ENCODE assay signal across 1 cellular context in the genomic region with DNA sequence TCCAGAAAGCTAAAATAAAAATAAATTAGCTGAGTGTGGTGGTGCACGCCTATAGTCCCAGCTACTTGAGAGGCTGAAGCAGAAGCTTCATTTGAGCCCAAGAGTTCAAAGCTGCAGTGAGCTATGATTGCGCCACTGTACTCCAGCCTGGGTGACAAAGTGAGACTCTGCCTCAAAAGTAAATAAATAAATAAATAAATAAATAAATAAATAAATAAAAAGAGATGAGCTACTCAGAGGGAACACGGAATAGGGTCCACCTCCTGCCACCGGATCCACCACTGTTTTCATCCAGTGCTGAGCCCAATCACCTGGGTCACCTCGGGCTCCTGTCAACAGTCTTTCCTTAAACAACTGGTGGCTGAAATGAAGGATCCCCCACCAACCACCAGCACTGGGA.
TF ChIP-seq lines count a peak whose summit lies in the region.

No MANE protein-coding gene starts in this region.

TF ChIP-seq in HEK293, 187 proteins besides CTCF, POLR2A, EP300 and RAD21 (continued from another document):
- TF ChIP-seq ZSCAN18 (tag by site-specific recombination; IDR thresholded peaks at IDR 0.05), result no peak
- no peak for TF ChIP-seq ZNF311 (tag by site-specific recombination; IDR thresholded peaks at IDR 0.05; ENCODE audit: borderline replicate concordance)
- no peak for TF ChIP-seq HOXA7 (CRISPR knock-in tag; IDR thresholded peaks at IDR 0.05; ENCODE audit: borderline replicate concordance)
- TF ChIP-seq ZNF404 (tag by site-specific recombination; IDR thresholded peaks at IDR 0.05), result 0 out of 2 replicates have a peak, but pooled peaks have one; percentile 56
- no peak for TF ChIP-seq ZNF600 (tag by site-specific recombination; IDR thresholded peaks at IDR 0.05)
- TF ChIP-seq ZNF664 (tag by site-specific recombination; IDR thresholded peaks at IDR 0.05), result peak; percentile 69; the same call in 1 of the 2 replicates
- no peak for TF ChIP-seq ZNF366 (tag by site-specific recombination; conservative IDR thresholded peaks at IDR 0.05)
- TF ChIP-seq ZNF549 (tag by site-specific recombination; IDR thresholded peaks at IDR 0.05), result no peak
- no peak for TF ChIP-seq ZNF211 (tag by site-specific recombination; IDR thresholded peaks at IDR 0.05; ENCODE audit: low read depth)
- no peak for TF ChIP-seq ZBTB7A (tag by site-specific recombination; IDR thresholded peaks at IDR 0.05; ENCODE audit: low read depth)
- TF ChIP-seq ZNF433 (tag by site-specific recombination; IDR thresholded peaks at IDR 0.05; ENCODE audit: low read depth), result peak; percentile 39; the same call in 1 of the 2 replicates
- TF ChIP-seq ZEB2 (tag by site-specific recombination; IDR thresholded peaks at IDR 0.05), result no peak
- peak; percentile 70; the same call in 1 of the 2 replicates for TF ChIP-seq ZNF560 (tag by site-specific recombination; IDR thresholded peaks at IDR 0.05; ENCODE audit: borderline replicate concordance)
- no peak for TF ChIP-seq ZBTB48 (tag by site-specific recombination; IDR thresholded peaks at IDR 0.05)
- TF ChIP-seq ZBTB44 (tag by site-specific recombination; IDR thresholded peaks at IDR 0.05), result no peak
- no peak for TF ChIP-seq ZNF530 (tag by site-specific recombination; IDR thresholded peaks at IDR 0.05; ENCODE audit: low read depth)
- TF ChIP-seq ZNF571 (tag by site-specific recombination; IDR thresholded peaks at IDR 0.05), result no peak
- TF ChIP-seq ZNF140 (tag by site-specific recombination; IDR thresholded peaks at IDR 0.05), result peak; percentile 80; the same call in 1 of the 2 replicates
- TF ChIP-seq WT1 (tag by site-specific recombination; IDR thresholded peaks at IDR 0.05), result no peak
- no peak for TF ChIP-seq YY1 (tag by site-specific recombination; IDR thresholded peaks at IDR 0.05)
- TF ChIP-seq, protein P1, sequence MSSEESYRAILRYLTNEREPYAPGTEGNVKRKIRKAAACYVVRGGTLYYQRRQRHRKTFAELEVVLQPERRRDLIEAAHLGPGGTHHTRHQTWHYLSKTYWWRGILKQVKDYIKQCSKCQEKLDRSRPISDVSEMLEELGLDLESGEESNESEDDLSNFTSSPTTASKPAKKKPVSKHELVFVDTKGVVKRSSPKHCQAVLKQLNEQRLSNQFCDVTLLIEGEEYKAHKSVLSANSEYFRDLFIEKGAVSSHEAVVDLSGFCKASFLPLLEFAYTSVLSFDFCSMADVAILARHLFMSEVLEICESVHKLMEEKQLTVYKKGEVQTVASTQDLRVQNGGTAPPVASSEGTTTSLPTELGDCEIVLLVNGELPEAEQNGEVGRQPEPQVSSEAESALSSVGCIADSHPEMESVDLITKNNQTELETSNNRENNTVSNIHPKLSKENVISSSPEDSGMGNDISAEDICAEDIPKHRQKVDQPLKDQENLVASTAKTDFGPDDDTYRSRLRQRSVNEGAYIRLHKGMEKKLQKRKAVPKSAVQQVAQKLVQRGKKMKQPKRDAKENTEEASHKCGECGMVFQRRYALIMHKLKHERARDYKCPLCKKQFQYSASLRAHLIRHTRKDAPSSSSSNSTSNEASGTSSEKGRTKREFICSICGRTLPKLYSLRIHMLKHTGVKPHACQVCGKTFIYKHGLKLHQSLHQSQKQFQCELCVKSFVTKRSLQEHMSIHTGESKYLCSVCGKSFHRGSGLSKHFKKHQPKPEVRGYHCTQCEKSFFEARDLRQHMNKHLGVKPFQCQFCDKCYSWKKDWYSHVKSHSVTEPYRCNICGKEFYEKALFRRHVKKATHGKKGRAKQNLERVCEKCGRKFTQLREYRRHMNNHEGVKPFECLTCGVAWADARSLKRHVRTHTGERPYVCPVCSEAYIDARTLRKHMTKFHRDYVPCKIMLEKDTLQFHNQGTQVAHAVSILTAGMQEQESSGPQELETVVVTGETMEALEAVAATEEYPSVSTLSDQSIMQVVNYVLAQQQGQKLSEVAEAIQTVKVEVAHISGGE (tag by site-specific recombination; conservative IDR thresholded peaks at IDR 0.05; ENCODE audit: low read depth), result peak; percentile 68
- TF ChIP-seq ZNF654 (tag by site-specific recombination; IDR thresholded peaks at IDR 0.05; ENCODE audit: low read depth), result peak; percentile 26
- no peak for TF ChIP-seq ZBTB20 (tag by site-specific recombination; IDR thresholded peaks at IDR 0.05)
- no peak for TF ChIP-seq GLIS2 (tag by site-specific recombination; IDR thresholded peaks at IDR 0.05)
- TF ChIP-seq, protein P2, sequence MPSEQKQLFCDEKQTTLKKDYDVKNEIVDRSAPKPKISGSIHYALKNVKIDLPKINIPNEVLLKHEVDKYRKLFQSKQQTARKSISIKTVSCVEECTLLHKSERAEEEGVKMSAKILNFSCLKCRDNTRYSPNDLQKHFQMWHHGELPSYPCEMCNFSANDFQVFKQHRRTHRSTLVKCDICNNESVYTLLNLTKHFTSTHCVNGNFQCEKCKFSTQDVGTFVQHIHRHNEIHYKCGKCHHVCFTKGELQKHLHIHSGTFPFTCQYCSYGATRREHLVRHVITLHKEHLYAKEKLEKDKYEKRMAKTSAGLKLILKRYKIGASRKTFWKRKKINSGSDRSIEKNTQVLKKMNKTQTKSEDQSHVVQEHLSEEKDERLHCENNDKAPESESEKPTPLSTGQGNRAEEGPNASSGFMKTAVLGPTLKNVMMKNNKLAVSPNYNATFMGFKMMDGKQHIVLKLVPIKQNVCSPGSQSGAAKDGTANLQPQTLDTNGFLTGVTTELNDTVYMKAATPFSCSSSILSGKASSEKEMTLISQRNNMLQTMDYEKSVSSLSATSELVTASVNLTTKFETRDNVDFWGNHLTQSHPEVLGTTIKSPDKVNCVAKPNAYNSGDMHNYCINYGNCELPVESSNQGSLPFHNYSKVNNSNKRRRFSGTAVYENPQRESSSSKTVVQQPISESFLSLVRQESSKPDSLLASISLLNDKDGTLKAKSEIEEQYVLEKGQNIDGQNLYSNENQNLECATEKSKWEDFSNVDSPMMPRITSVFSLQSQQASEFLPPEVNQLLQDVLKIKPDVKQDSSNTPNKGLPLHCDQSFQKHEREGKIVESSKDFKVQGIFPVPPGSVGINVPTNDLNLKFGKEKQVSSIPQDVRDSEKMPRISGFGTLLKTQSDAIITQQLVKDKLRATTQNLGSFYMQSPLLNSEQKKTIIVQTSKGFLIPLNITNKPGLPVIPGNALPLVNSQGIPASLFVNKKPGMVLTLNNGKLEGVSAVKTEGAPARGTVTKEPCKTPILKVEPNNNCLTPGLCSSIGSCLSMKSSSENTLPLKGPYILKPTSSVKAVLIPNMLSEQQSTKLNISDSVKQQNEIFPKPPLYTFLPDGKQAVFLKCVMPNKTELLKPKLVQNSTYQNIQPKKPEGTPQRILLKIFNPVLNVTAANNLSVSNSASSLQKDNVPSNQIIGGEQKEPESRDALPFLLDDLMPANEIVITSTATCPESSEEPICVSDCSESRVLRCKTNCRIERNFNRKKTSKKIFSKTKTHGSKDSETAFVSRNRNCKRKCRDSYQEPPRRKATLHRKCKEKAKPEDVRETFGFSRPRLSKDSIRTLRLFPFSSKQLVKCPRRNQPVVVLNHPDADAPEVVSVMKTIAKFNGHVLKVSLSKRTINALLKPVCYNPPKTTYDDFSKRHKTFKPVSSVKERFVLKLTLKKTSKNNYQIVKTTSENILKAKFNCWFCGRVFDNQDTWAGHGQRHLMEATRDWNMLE (tag by site-specific recombination; conservative IDR thresholded peaks at IDR 0.05; ENCODE audit: low read depth), result peak; percentile 84
- peak; percentile 67 for TF ChIP-seq ZNF266 (tag by site-specific recombination; IDR thresholded peaks at IDR 0.05; ENCODE audit: low read depth)
- 0 out of 2 replicates have a peak, but pooled peaks have one; percentile 22 for TF ChIP-seq ZNF202 (tag by site-specific recombination; IDR thresholded peaks at IDR 0.05; ENCODE audit: borderline replicate concordance)
- no peak for TF ChIP-seq ZNF354C (tag by site-specific recombination; IDR thresholded peaks at IDR 0.05; ENCODE audit: borderline replicate concordance, low read depth)
- no peak for TF ChIP-seq ZNF768 (tag by site-specific recombination; IDR thresholded peaks at IDR 0.05)
- peak; percentile 71 for TF ChIP-seq ZNF623 (tag by site-specific recombination; IDR thresholded peaks at IDR 0.05)
- peak; percentile 44; the same call in 1 of the 2 replicates for TF ChIP-seq ZNF292 (tag by site-specific recombination; IDR thresholded peaks at IDR 0.05; ENCODE audit: borderline replicate concordance, low read depth)
- TF ChIP-seq, protein P3, sequence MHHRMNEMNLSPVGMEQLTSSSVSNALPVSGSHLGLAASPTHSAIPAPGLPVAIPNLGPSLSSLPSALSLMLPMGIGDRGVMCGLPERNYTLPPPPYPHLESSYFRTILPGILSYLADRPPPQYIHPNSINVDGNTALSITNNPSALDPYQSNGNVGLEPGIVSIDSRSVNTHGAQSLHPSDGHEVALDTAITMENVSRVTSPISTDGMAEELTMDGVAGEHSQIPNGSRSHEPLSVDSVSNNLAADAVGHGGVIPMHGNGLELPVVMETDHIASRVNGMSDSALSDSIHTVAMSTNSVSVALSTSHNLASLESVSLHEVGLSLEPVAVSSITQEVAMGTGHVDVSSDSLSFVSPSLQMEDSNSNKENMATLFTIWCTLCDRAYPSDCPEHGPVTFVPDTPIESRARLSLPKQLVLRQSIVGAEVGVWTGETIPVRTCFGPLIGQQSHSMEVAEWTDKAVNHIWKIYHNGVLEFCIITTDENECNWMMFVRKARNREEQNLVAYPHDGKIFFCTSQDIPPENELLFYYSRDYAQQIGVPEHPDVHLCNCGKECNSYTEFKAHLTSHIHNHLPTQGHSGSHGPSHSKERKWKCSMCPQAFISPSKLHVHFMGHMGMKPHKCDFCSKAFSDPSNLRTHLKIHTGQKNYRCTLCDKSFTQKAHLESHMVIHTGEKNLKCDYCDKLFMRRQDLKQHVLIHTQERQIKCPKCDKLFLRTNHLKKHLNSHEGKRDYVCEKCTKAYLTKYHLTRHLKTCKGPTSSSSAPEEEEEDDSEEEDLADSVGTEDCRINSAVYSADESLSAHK (tag by site-specific recombination; IDR thresholded peaks at IDR 0.05), result peak; percentile 31; the same call in 1 of the 2 replicates
- TF ChIP-seq ZNF175 (tag by site-specific recombination; IDR thresholded peaks at IDR 0.05), result no peak
- TF ChIP-seq ZNF449 (tag by site-specific recombination; IDR thresholded peaks at IDR 0.05), result no peak
- no peak for TF ChIP-seq ZNF629 (tag by site-specific recombination; IDR thresholded peaks at IDR 0.05)
- TF ChIP-seq GFI1B (tag by site-specific recombination; IDR thresholded peaks at IDR 0.05), result 0 out of 2 replicates have a peak, but pooled peaks have one; percentile 20
- no peak for TF ChIP-seq KLF8 (tag by site-specific recombination; IDR thresholded peaks at IDR 0.05)
- TF ChIP-seq ZNF274 (IDR thresholded peaks at IDR 0.05; ENCODE audit: low read length), result no peak
- TF ChIP-seq ZNF274 (tag by site-specific recombination; IDR thresholded peaks at IDR 0.05; ENCODE audit: borderline replicate concordance), result no peak
- no peak for TF ChIP-seq ZNF221 (tag by site-specific recombination; IDR thresholded peaks at IDR 0.05; ENCODE audit: borderline replicate concordance)
- no peak for TF ChIP-seq ZFP3 (tag by site-specific recombination; IDR thresholded peaks at IDR 0.05; ENCODE audit: low read depth)
- no peak for TF ChIP-seq ZNF660 (tag by site-specific recombination; IDR thresholded peaks at IDR 0.05)
- TF ChIP-seq ZNF510 (tag by site-specific recombination; IDR thresholded peaks at IDR 0.05; ENCODE audit: insufficient replicate concordance), result peak; percentile 30
- no peak for TF ChIP-seq ZNF324 (tag by site-specific recombination; IDR thresholded peaks at IDR 0.05)
- TF ChIP-seq ZNF555 (tag by site-specific recombination; conservative IDR thresholded peaks at IDR 0.05), result peak; percentile 77
- peak; percentile 72 for TF ChIP-seq ZNF426 (tag by site-specific recombination; IDR thresholded peaks at IDR 0.05)
- TF ChIP-seq HOXC10 (CRISPR knock-in tag; IDR thresholded peaks at IDR 0.05), result no peak
